In genomic region chr9:16628421-16628820, GRCh38 we compare ENCODE assay signal across 1 cellular context.
TF ChIP-seq lines count a peak whose summit lies in the region.

No MANE protein-coding gene starts in this region.

TF ChIP-seq in WTC11, 78 proteins besides CTCF, POLR2A, EP300 and RAD21 (continued from another document):
- TF ChIP-seq, protein P1, sequence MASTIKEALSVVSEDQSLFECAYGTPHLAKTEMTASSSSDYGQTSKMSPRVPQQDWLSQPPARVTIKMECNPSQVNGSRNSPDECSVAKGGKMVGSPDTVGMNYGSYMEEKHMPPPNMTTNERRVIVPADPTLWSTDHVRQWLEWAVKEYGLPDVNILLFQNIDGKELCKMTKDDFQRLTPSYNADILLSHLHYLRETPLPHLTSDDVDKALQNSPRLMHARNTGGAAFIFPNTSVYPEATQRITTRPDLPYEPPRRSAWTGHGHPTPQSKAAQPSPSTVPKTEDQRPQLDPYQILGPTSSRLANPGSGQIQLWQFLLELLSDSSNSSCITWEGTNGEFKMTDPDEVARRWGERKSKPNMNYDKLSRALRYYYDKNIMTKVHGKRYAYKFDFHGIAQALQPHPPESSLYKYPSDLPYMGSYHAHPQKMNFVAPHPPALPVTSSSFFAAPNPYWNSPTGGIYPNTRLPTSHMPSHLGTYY (CRISPR knock-in tag; IDR thresholded peaks at IDR 0.05) = no peak
- no peak for TF ChIP-seq IRF2 (CRISPR knock-in tag; IDR thresholded peaks at IDR 0.05; ENCODE audit: borderline replicate concordance, low read depth)
- no peak for TF ChIP-seq ZNF396 (CRISPR knock-in tag; IDR thresholded peaks at IDR 0.05; ENCODE audit: borderline replicate concordance)
- TF ChIP-seq HMGXB4 (CRISPR knock-in tag; IDR thresholded peaks at IDR 0.05) = no peak
- no peak for TF ChIP-seq CREM (CRISPR knock-in tag; IDR thresholded peaks at IDR 0.05)
- TF ChIP-seq NFATC4 (CRISPR knock-in tag; IDR thresholded peaks at IDR 0.05) = no peak
- no peak for TF ChIP-seq FOXP1 (CRISPR knock-in tag; IDR thresholded peaks at IDR 0.05; ENCODE audit: borderline replicate concordance)
